Comparison of ENCODE assay signal across 1 cellular context in the genomic region with DNA sequence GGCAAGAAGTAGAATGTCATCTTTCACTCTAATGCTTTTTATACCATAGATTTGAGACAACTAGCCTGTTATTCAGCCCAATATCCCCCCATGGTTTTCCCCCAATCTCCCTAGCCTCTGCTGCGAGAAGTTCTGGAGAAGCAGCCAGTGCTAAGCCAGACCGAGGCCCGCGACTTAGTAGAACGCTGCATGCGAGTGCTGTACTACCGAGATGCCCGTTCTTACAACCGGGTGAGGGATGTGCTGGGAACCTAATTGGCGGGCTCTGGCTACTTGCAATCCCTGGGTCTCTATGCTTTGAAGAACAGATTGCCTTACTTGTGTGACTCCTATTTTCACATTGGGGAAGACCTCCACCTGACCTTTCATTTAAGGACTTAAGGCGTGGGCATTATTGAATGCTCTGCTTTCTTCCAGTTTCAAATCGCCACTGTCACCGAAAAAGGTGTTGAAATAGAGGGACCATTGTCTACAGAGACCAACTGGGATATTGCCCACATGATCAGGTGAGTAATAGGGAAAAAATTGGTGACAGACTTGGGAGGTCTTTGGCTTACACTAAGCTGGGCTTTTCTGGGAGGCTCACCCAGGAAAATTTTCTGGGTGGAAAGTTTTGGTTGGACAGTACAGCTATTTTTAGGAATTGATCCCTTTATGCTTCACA.
TF ChIP-seq lines count a peak whose summit lies in the region.

No MANE protein-coding gene starts in this region.

TF ChIP-seq in K562, 482 proteins besides CTCF, POLR2A, EP300 and RAD21:
- no peak for TF ChIP-seq ZNF311 (CRISPR knock-in tag; IDR thresholded peaks at IDR 0.05)
- TF ChIP-seq NCOA2 (IDR thresholded peaks at IDR 0.05; ENCODE audit: partially characterized antibody in 2 of 2), result no peak
- TF ChIP-seq NRF1 (conservative IDR thresholded peaks at IDR 0.05 in 1 of 2, IDR thresholded peaks at IDR 0.05 in 1 of 2), result no peak
- no peak for TF ChIP-seq SAFB2 (IDR thresholded peaks at IDR 0.05; ENCODE audit: borderline replicate concordance, low read depth, low read length, severe bottlenecking)
- TF ChIP-seq PHF21A (IDR thresholded peaks at IDR 0.05; ENCODE audit: borderline replicate concordance, low read depth), result no peak
- no peak for TF ChIP-seq ZKSCAN8 (CRISPR knock-in tag; IDR thresholded peaks at IDR 0.05)
- TF ChIP-seq HCFC1 (IDR thresholded peaks at IDR 0.05; ENCODE audit: low read depth, low read length), result no peak
- no peak for TF ChIP-seq ADNP (tag; IDR thresholded peaks at IDR 0.05)
- TF ChIP-seq RHOXF2B (CRISPR knock-in tag; conservative IDR thresholded peaks at IDR 0.05), result no peak
- no peak for TF ChIP-seq KAT8 (IDR thresholded peaks at IDR 0.05; ENCODE audit: low read depth)
- no peak for TF ChIP-seq GATAD2A (IDR thresholded peaks at IDR 0.05)
- TF ChIP-seq NCOA6 (IDR thresholded peaks at IDR 0.05), result no peak
TF ChIP-seq in K562: peak in this region for 0.
